8 cellular contexts compared by ENCODE assay signal in genomic region chrX:107716816-107717700, GRCh38. TPM values are rescaled to one million over a fixed set of nuclear protein-coding genes. Genes with fewer than 3 reads are reported as not detected.
DNase-seq lines count a peak whose midpoint lies in the region; TF ChIP-seq lines count a peak whose summit lies in the region.

No MANE protein-coding gene starts in this region.

- H4K20me1 ChIP-seq in GM23248 (ENCODE audit: insufficient read depth), result no peaks in the 10 kb centered on the region
- H4K20me1 ChIP-seq in smooth muscle cell (ENCODE audit: low read depth), result peaks cover 27% of the 10 kb centered on the region

- no peaks in the 10 kb centered on the region for H3K9me2 ChIP-seq in GM23248 (ENCODE audit: insufficient read depth)

- H3K27me3 ChIP-seq in GM23248 (replicated peaks; ENCODE audit: insufficient read depth) (no peaks in the 10 kb centered on the region), smooth muscle cell (ENCODE audit: low read depth) (no peaks in the 10 kb centered on the region)

- in situ Hi-C loops in GM23248 (cut with MboI), result loop anchor here (10.0 kb wide), 1 partner anchor 52 kb away; no protein-coding TSS in a partner anchor
- in situ Hi-C loops in T47D (cut with HindIII; ENCODE audit: low pct_unique_long_range_greater_than_20kb, low sequenced_read_pairs), result no loop called here

- H3F3A ChIP-seq in GM23248 (ENCODE audit: insufficient read depth) (peaks cover 13% of the 10 kb centered on the region; the same call in 1 of the 2 replicates), smooth muscle cell (ENCODE audit: low read depth) (peaks cover 31% of the 10 kb centered on the region)

- H2AFZ ChIP-seq in GM23248 (peak overlapping the region; percentile 65), smooth muscle cell (ENCODE audit: low read depth) (no peak overlapping the region)

- TF ChIP-seq CTCF in VCaP (conservative IDR thresholded peaks at IDR 0.05) (no peak), smooth muscle cell (IDR thresholded peaks at IDR 0.05; ENCODE audit: borderline replicate concordance, insufficient read depth, poor library complexity, severe bottlenecking) (no peak)

- H3K4me3 ChIP-seq in GM08714 (ENCODE audit: low read length) (peak overlapping the region; percentile 68), GM23248 (peak overlapping the region; percentile 91), smooth muscle cell (peak overlapping the region; percentile 100)

- DNase-seq in GM23248, result peak; percentile 82
- peak; percentile 93 for DNase-seq in LHCN-M2 (ENCODE audit: low read depth)
- DNase-seq in T47D (ENCODE audit: low read depth in 1 of 2, low spot score in 1 of 2), result peak; percentile 21 to 83
- peak; percentile 55 for DNase-seq in iPS-NIHi7 (ENCODE audit: extremely low spot score)
- DNase-seq in smooth muscle cell (lab: John Stamatoyannopoulos, UW; ENCODE audit: unreplicated experiment), result peak; percentile 61
- DNase-seq in DMS153 (lab: John Stamatoyannopoulos, UW), result no peak

- H3K9ac ChIP-seq in GM23248 (peak overlapping the region; percentile 100), smooth muscle cell (ENCODE audit: low read depth) (peak overlapping the region; percentile 99)

- H3K27ac ChIP-seq in GM23248 (peak overlapping the region; percentile 95), VCaP (peak overlapping the region; percentile 22; the same call in 1 of the 2 replicates), smooth muscle cell (ENCODE audit: low read depth) (peak overlapping the region; percentile 100)

- WGBS in GM23248 (ENCODE audit: low coverage in 1 of 2, low lambda C conversion rate in 2 of 2, missing lambda C conversion rate in 2 of 2), 2 experiments, result 9 to 19% methylated on average over 12 to 17 of the region's 29 CpGs
- 18% methylated on average over 29 of the region's 29 CpGs for WGBS in smooth muscle cell (ENCODE audit: low lambda C conversion rate)

- H3K4me1 ChIP-seq in GM23248 (ENCODE audit: insufficient read depth), result peaks cover 39% of the 10 kb centered on the region
- H3K4me1 ChIP-seq in smooth muscle cell (ENCODE audit: low read depth), result no peaks in the 10 kb centered on the region

- no peaks in the 10 kb centered on the region for H3K9me3 ChIP-seq in GM23248 (ENCODE audit: low read depth)
- H3K9me3 ChIP-seq in smooth muscle cell (replicated peaks; ENCODE audit: low read depth), result no peaks in the 10 kb centered on the region

- H3K36me3 ChIP-seq in GM23248 (ENCODE audit: low read depth) (0 out of 2 replicates have a peak, but pooled peaks cover 9% of the 10 kb centered on the region), smooth muscle cell (ENCODE audit: low read depth) (no peaks in the 10 kb centered on the region)

- peak overlapping the region; percentile 71 for H3K4me2 ChIP-seq in GM23248 (ENCODE audit: unreplicated experiment)
- peak overlapping the region; percentile 89 for H3K4me2 ChIP-seq in smooth muscle cell

- H3K79me2 ChIP-seq in GM23248 (ENCODE audit: insufficient read depth) (peaks cover 19% of the 10 kb centered on the region), smooth muscle cell (ENCODE audit: low read depth) (peaks cover 22% of the 10 kb centered on the region)

RNA-seq across cellular contexts. Expression of gene TSC22D3, which starts 58.5 kb away (rescaled TPM):
- total RNA-seq in GM23248 (2014; rRNA removed; shearing (Covaris generic)), result 28.8 and 49.0 TPM in 2 replicates
- 34.6 and 35.9 TPM in 2 replicates for polyA plus RNA-seq in GM23248 (2016; fragmentation: Nextera tagmentation; extraction: Ambion mirVana)
- 189 and 245 TPM in 2 replicates for total RNA-seq in LHCN-M2 (2014; rRNA removed)
- 65.4 TPM for polyA plus RNA-seq in LHCN-M2 (2012)
- 144 and 163 TPM in 2 replicates for total RNA-seq in smooth muscle cell
- 202 and 271 TPM in 2 replicates for polyA plus RNA-seq in smooth muscle cell

Comparison
In these comparisons a context has a peak if more than half of its experiments do, and no peak if none do; other contexts are left out.
1. H3K27ac ChIP-seq: peak in every context shown above with its lines; median percentile 100 in smooth muscle cell; 95 in GM23248; 22 in VCaP.